8 cellular contexts compared by ENCODE assay signal in genomic region chr15:43824302-43825246, GRCh38. TPM values are rescaled to one million over a fixed set of nuclear protein-coding genes. Genes with fewer than 3 reads are reported as not detected.
DNase-seq lines count a peak whose midpoint lies in the region; ATAC-seq and TF ChIP-seq lines count a peak whose summit lies in the region.

TSS of gene MFAP1 (minus strand) at chr15:43824690. CDS start at chr15:43824569, 121 bp downstream.

- H3K27me3 ChIP-seq in adrenal gland = no peaks in the 10 kb centered on the region
- H3K27me3 ChIP-seq in heart left ventricle = no peaks in the 10 kb centered on the region

- H3K4me1 ChIP-seq in adrenal gland (replicated peaks in 1 of 2) = peaks cover 9 to 44% of the 10 kb centered on the region in 2 donors
- peaks cover 0 to 58% (median 38%) of the 10 kb centered on the region in 12 donors for H3K4me1 ChIP-seq in heart left ventricle

- intact Hi-C loops in adrenal gland (cut with DNase I) = no loop called here
- intact Hi-C loops in heart left ventricle (cut with DNase I) = loop anchor here in 2 of 10 donors (1.0 to 10.0 kb wide), 3 partner anchors 24 to 60 kb away; partner anchors contain the start of genes HYPK (in 2 of the 2), SERINC4 (in 2 of the 2) and SERF2 (in 1 of the 2)

- no peak for TF ChIP-seq CTCF in GM12864 (IDR thresholded peaks at IDR 0.05; ENCODE audit: low read depth, low read length, missing control alignments)
- no peak for TF ChIP-seq CTCF in adrenal gland (IDR thresholded peaks at IDR 0.05)
- no peak for TF ChIP-seq CTCF in heart left ventricle (IDR thresholded peaks at IDR 0.05)
- TF ChIP-seq CTCF in type B pancreatic cell (conservative IDR thresholded peaks at IDR 0.05) = no peak

- peak; percentile 96 for DNase-seq in GM12864 (ENCODE audit: low read depth)
- DNase-seq in NCI-H146 (lab: John Stamatoyannopoulos, UW) = peak; percentile 93
- peak; percentile 87 to 98 (median 92) for DNase-seq in T-helper 1 cell
- peak; percentile 93 to 99 (median 97) for DNase-seq in adrenal gland
- DNase-seq in heart left ventricle = peak; percentile 94 to 96 (median 96)
- peak; percentile 98 for DNase-seq in pons (ENCODE audit: low spot score)
- peak; percentile 88 for DNase-seq in type B pancreatic cell (ENCODE audit: extremely low spot score, unreplicated experiment)

- no peaks in the 10 kb centered on the region for H3K27me3 Mint-ChIP-seq in type B pancreatic cell

- H3K27ac ChIP-seq in adrenal gland (peak within 1 kb of the TSS; percentile 71 to 98 (median 93)), heart left ventricle (peak within 1 kb of the TSS; percentile 27 to 93 (median 86))

- H3K9me3 ChIP-seq in adrenal gland (replicated peaks in 1 of 3) (no peaks in the 10 kb centered on the region), heart left ventricle (no peaks in the 10 kb centered on the region)

- 8 to 9% (median 8%) methylated on average over 41 to 46 of the region's 46 CpGs for WGBS in adrenal gland, 4 donors
- WGBS in heart left ventricle, 4 donors = 9 to 10% (median 9%) methylated on average over 46 of the region's 46 CpGs

- peak within 1 kb of the TSS; percentile 99 for H3K27ac Mint-ChIP-seq in type B pancreatic cell

- H3K9me3 Mint-ChIP-seq in type B pancreatic cell = peaks cover 5% of the 10 kb centered on the region

- H3K4me1 Mint-ChIP-seq in type B pancreatic cell (ENCODE audit: unreplicated experiment) = peaks cover 24% of the 10 kb centered on the region

- TF ChIP-seq POLR2A in adrenal gland (IDR thresholded peaks at IDR 0.05) (peak; percentile 86 to 94), heart left ventricle (IDR thresholded peaks at IDR 0.05) (peak in 1 of 2 donors; percentile 78)

- H3K36me3 ChIP-seq in adrenal gland (replicated peaks in 1 of 2) (no peaks in the 10 kb centered on the region), heart left ventricle (peaks cover 0 to 8% (median 0%) of the 10 kb centered on the region in 9 donors)

- ATAC-seq in HG02852 (IDR thresholded peaks at IDR 0.05; ENCODE audit: unreplicated experiment) = peak; percentile 75
- ATAC-seq in heart left ventricle = peak; percentile 95 to 98 (median 97)

- peak within 1 kb of the TSS; percentile 99 for H3K4me3 Mint-ChIP-seq in type B pancreatic cell

- peak within 1 kb of the TSS; percentile 100 for H3K4me3 ChIP-seq in GM12864 (ENCODE audit: low read depth, low read length)
- H3K4me3 ChIP-seq in adrenal gland = peak within 1 kb of the TSS; percentile 49 to 87 (median 77)
- peak within 1 kb of the TSS; percentile 61 to 98 (median 82) for H3K4me3 ChIP-seq in heart left ventricle

- peaks cover 12% of the 10 kb centered on the region for H3K36me3 Mint-ChIP-seq in type B pancreatic cell

RNA-seq across cellular contexts. Expression of gene MFAP1, which starts in this region (rescaled TPM):
- total RNA-seq in adrenal gland = 10 to 100 TPM; 18.1 to 38.9 (median 29.1) TPM
- 10 to 100 TPM in 2 of 3 donors, 1 to 10 TPM in 1; 9.5 to 68.0 (median 18.6) TPM for polyA plus RNA-seq in adrenal gland
- 10 to 100 TPM; 13.2 to 22.3 (median 20.2) TPM for total RNA-seq in heart left ventricle
- 10 to 100 TPM; 13.7 to 35.5 TPM for polyA plus RNA-seq in heart left ventricle
- 36.6 and 37.4 TPM in 2 replicates for total RNA-seq in type B pancreatic cell (ENCODE audit: low replicate concordance)

Comparison
In these comparisons a context has a peak if more than half of its experiments do, and no peak if none do; other contexts are left out.
1. Peak in every context shown above with its lines: DNase-seq, ATAC-seq, H3K4me3 ChIP-seq and H3K27ac ChIP-seq.